In the genomic region with DNA sequence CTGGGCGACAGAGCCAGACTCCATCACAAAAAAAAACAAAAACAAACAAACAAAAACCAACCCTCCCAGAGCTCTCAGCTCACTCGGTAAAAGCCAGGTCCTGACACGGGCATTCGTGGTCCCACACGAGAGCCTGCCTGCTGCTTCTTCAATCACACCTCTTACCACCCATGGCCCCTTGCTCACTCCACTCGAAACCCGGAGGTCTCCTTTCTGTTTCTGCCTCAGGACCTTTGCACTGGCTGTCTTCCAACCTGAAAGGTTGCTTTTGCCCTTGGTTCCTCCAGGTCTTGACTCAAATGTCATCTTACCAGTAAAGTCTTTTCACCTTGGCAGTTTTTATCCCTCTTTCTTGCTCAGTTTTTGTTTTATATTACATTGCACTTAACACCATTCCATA, we compare ENCODE assay signal across 36 cellular contexts.
"Had no signal": no experiment of that assay in that cellular context is flagged by ENCODE, and none has a peak within 500 bp of the region (broad histone marks: within the 10 kb centered on the region; RNA-seq: fewer than 3 reads in every experiment).

No MANE protein-coding gene starts in this region.

- H3K9me3 Mint-ChIP-seq: activated B cell treated with CpG ODN at 0.5 μM for 24 hours; activated CD4-positive, alpha-beta memory T cell treated with anti-CD3 and anti-CD28 coated beads for 36 hours; activated CD4-positive, alpha-beta T cell treated with anti-CD3 and anti-CD28 coated beads, Interleukin-2, amount 10 ng/mL, durations not matched to agents 24 days and 14 days; activated CD8-positive, alpha-beta T cell treated with anti-CD3 and anti-CD28 coated beads for 36 hours; activated naive CD4-positive, alpha-beta T cell treated with anti-CD3 and anti-CD28 coated beads, Interleukin-2, amount 50 U/mL, for 72 hours; activated naive CD8-positive, alpha-beta T cell treated with anti-CD3 and anti-CD28 coated beads for 36 hours; activated T-cell treated with anti-CD3 and anti-CD28 coated beads, Interleukin-2, amount 50 U/mL, for 4 hours; activated T-cell treated with anti-CD3 and anti-CD28 coated beads, Interleukin-2, amount 50 U/mL, for 72 hours; activated T-helper 1 cell treated with anti-CD3 and anti-CD28 coated beads, Interleukin-12 subunit alpha, Interleukin-12 subunit beta, Interleukin-2, Interleukin-4 antibody, amounts not matched to agents 30 ng/mL and 10 ng/mL and 1 ng/mL, durations not matched to agents 14 hours and 24 hours and 36 hours; activated T-helper 17 cell treated with anti-CD3 and anti-CD28 coated beads, Interleukin-2, amount 50 U/mL, for 72 hours; T-helper 1 cell treated with Interleukin-12 subunit alpha and Interleukin-12 subunit beta and Interleukin-4 antibody, amounts not matched to agents 30 μg/mL and 1 μg/mL, for 36 hours; T-helper 2 cell treated with Interferon-gamma antibody and Interleukin-4, amounts not matched to agents 5 μg/mL and 100 μg/mL, for 36 hours had no signal

- H3K27me3 Mint-ChIP-seq: activated CD4-positive, alpha-beta T cell treated with anti-CD3 and anti-CD28 coated beads, Interleukin-2, amount 10 ng/mL, durations not matched to agents 24 days and 14 days had no signal

- H3K4me1 ChIP-seq: adrenal gland, body of pancreas, breast epithelium had no signal

- H3K4me1 Mint-ChIP-seq: activated B cell treated with CpG ODN at 0.5 μM for 24 hours; activated CD4-positive, alpha-beta T cell treated with anti-CD3 and anti-CD28 coated beads, Interleukin-2, amount 10 ng/mL, durations not matched to agents 24 days and 14 days; activated naive CD8-positive, alpha-beta T cell treated with anti-CD3 and anti-CD28 coated beads for 36 hours; activated T-helper 17 cell treated with anti-CD3 and anti-CD28 coated beads, Interleukin-2, amount 50 U/mL, for 72 hours had no signal

- H3K36me3 ChIP-seq: adrenal gland, brain microvascular endothelial cell, breast epithelium had no signal

- H3K36me3 Mint-ChIP-seq: activated CD4-positive, alpha-beta memory T cell treated with anti-CD3 and anti-CD28 coated beads for 36 hours; activated naive CD4-positive, alpha-beta T cell treated with anti-CD3 and anti-CD28 coated beads, Interleukin-2, amount 50 U/mL, for 72 hours; activated naive CD8-positive, alpha-beta T cell treated with anti-CD3 and anti-CD28 coated beads for 36 hours had no signal

- H3K4me3 Mint-ChIP-seq: activated B cell treated with CpG ODN at 0.5 μM for 24 hours; activated CD4-positive, alpha-beta memory T cell treated with anti-CD3 and anti-CD28 coated beads for 36 hours; activated CD4-positive, alpha-beta T cell treated with anti-CD3 and anti-CD28 coated beads, Interleukin-2, amount 10 ng/mL, durations not matched to agents 24 days and 14 days; activated CD8-positive, alpha-beta T cell treated with anti-CD3 and anti-CD28 coated beads for 36 hours; activated naive CD8-positive, alpha-beta T cell treated with anti-CD3 and anti-CD28 coated beads for 36 hours; activated T-cell treated with anti-CD3 and anti-CD28 coated beads, Interleukin-2, amount 50 U/mL, for 4 hours; activated T-cell treated with anti-CD3 and anti-CD28 coated beads, Interleukin-2, amount 50 U/mL, for 72 hours; activated T-helper 1 cell treated with anti-CD3 and anti-CD28 coated beads, Interleukin-12 subunit alpha, Interleukin-12 subunit beta, Interleukin-2, Interleukin-4 antibody, amounts not matched to agents 30 ng/mL and 10 ng/mL and 1 ng/mL, durations not matched to agents 14 hours and 24 hours and 36 hours; activated T-helper 17 cell treated with anti-CD3 and anti-CD28 coated beads, Interleukin-2, amount 50 U/mL, for 72 hours; T-helper 1 cell treated with Interleukin-12 subunit alpha and Interleukin-12 subunit beta and Interleukin-4 antibody, amounts not matched to agents 30 μg/mL and 1 μg/mL, for 36 hours; T-helper 2 cell treated with Interferon-gamma antibody and Interleukin-4, amounts not matched to agents 5 μg/mL and 100 μg/mL, for 36 hours had no signal

- H3K27ac ChIP-seq: adrenal gland, body of pancreas, brain microvascular endothelial cell, breast epithelium, VCaP had no signal

- H3K9me3 ChIP-seq: adrenal gland, body of pancreas, breast epithelium had no signal

- H3K4me3 ChIP-seq: adrenal gland, body of pancreas, breast epithelium had no signal

- H3K27me3 ChIP-seq: adrenal gland, body of pancreas, brain microvascular endothelial cell, breast epithelium had no signal

- H3K27ac Mint-ChIP-seq: activated B cell treated with CpG ODN at 0.5 μM for 24 hours; activated CD4-positive, alpha-beta memory T cell treated with anti-CD3 and anti-CD28 coated beads for 36 hours; activated CD4-positive, alpha-beta T cell treated with anti-CD3 and anti-CD28 coated beads, Interleukin-2, amount 10 ng/mL, durations not matched to agents 24 days and 14 days; activated CD8-positive, alpha-beta T cell treated with anti-CD3 and anti-CD28 coated beads for 36 hours; activated naive CD4-positive, alpha-beta T cell treated with anti-CD3 and anti-CD28 coated beads, Interleukin-2, amount 50 U/mL, for 72 hours; activated naive CD8-positive, alpha-beta T cell treated with anti-CD3 and anti-CD28 coated beads for 36 hours; activated T-cell treated with anti-CD3 and anti-CD28 coated beads, Interleukin-2, amount 50 U/mL, for 72 hours; activated T-helper 1 cell treated with anti-CD3 and anti-CD28 coated beads, Interleukin-12 subunit alpha, Interleukin-12 subunit beta, Interleukin-2, Interleukin-4 antibody, amounts not matched to agents 30 ng/mL and 10 ng/mL and 1 ng/mL, durations not matched to agents 14 hours and 24 hours and 36 hours; activated T-helper 17 cell treated with anti-CD3 and anti-CD28 coated beads, Interleukin-2, amount 50 U/mL, for 72 hours; T-helper 1 cell treated with Interleukin-12 subunit alpha and Interleukin-12 subunit beta and Interleukin-4 antibody, amounts not matched to agents 30 μg/mL and 1 μg/mL, for 36 hours; T-helper 2 cell treated with Interferon-gamma antibody and Interleukin-4, amounts not matched to agents 5 μg/mL and 100 μg/mL, for 36 hours had no signal

- DNase-seq: activated B cell treated with CpG ODN at 0.5 μM for 24 hours; activated CD4-positive, alpha-beta memory T cell treated with anti-CD3 and anti-CD28 coated beads for 36 hours; activated CD4-positive, alpha-beta T cell treated with anti-CD3 and anti-CD28 coated beads for 4 hours; activated CD4-positive, alpha-beta T cell treated with anti-CD3 and anti-CD28 coated beads, Interleukin-2, amount 10 ng/mL, durations not matched to agents 24 days and 14 days; activated CD4-positive, alpha-beta T cell treated with anti-CD3 and anti-CD28 coated beads, Interleukin-2, amount 50 U/mL, for 1 hour; activated CD4-positive, alpha-beta T cell treated with anti-CD3 and anti-CD28 coated beads, Interleukin-2, amount 50 U/mL, for 4 hours; activated CD4-positive, CD25-positive, alpha-beta regulatory T cell treated with anti-CD3 and anti-CD28 coated beads, Interleukin-2, amount 50 U/mL, for 72 hours; activated CD8-positive, alpha-beta memory T cell treated with anti-CD3 and anti-CD28 coated beads, Interleukin-2, amount 50 U/mL, for 4 hours; activated CD8-positive, alpha-beta T cell treated with anti-CD3 and anti-CD28 coated beads for 36 hours; activated effector memory CD4-positive, alpha-beta T cell treated with anti-CD3 and anti-CD28 coated beads, Interleukin-2, amount 50 U/mL, for 16 hours; activated gamma-delta T cell treated with Interleukin-2 at 50 U/mL for 16 hours; activated naive CD4-positive, alpha-beta T cell; activated naive CD4-positive, alpha-beta T cell treated with anti-CD3 and anti-CD28 coated beads, Interleukin-2, amount 50 U/mL, for 16 hours; activated naive CD8-positive, alpha-beta T cell treated with anti-CD3 and anti-CD28 coated beads for 36 hours; activated T-cell treated with anti-CD3 and anti-CD28 coated beads for 4 hours; activated T-cell treated with anti-CD3 and anti-CD28 coated beads, Interleukin-2, amount 50 U/mL, for 1 hour; activated T-cell treated with anti-CD3 and anti-CD28 coated beads, Interleukin-2, amount 50 U/mL, for 4 hours; activated T-cell treated with anti-CD3 and anti-CD28 coated beads, Interleukin-2, amount 50 U/mL, for 72 hours; adrenal gland; amniotic stem cell; aorta; body of pancreas; brain microvascular endothelial cell; central memory CD4-positive, alpha-beta T cell; T-helper 1 cell; T-helper 2 cell; T-helper 9 cell had no signal

- FAIRE-seq: astrocyte, TTC549 had no signal

- ATAC-seq: activated CD8-positive, alpha-beta T cell treated with anti-CD3 and anti-CD28 coated beads for 36 hours; activated naive CD4-positive, alpha-beta T cell treated with anti-CD3 and anti-CD28 coated beads, Interleukin-2, amount 50 U/mL, for 72 hours; activated T-cell treated with anti-CD3 and anti-CD28 coated beads, Interleukin-2, amount 50 U/mL, for 4 hours; activated T-cell treated with anti-CD3 and anti-CD28 coated beads, Interleukin-2, amount 50 U/mL, for 72 hours; activated T-helper 17 cell treated with anti-CD3 and anti-CD28 coated beads, Interleukin-2, amount 50 U/mL, for 72 hours; body of pancreas had no signal
